8 cellular contexts compared by ENCODE assay signal in genomic region chr6:31619805-31620585, GRCh38. TPM values are rescaled to one million over a fixed set of nuclear protein-coding genes. Genes with fewer than 3 reads are reported as not detected.
DNase-seq lines count a peak whose midpoint lies in the region; ATAC-seq and TF ChIP-seq lines count a peak whose summit lies in the region.

No MANE protein-coding gene starts in this region.

- H3K79me2 ChIP-seq in mammary epithelial cell (ENCODE audit: insufficient read depth, low read length), result peaks cover 44% of the 10 kb centered on the region

- dilution Hi-C loops in mammary epithelial cell (cut with HindIII; ENCODE audit: low sequenced_read_pairs), result loop anchor here (5.0 kb wide), 2 partner anchors 38 to 78 kb away; partner anchors contain the start of genes DDX39B and LTB

- DNase-seq in AG04450 (ENCODE audit: low read depth, low spot score), result peak; percentile 98
- DNase-seq in NCI-H2196 treated with DMSO at 0.1 percent for 48 hours (lab: John Stamatoyannopoulos, UW; ENCODE audit: unreplicated experiment), result peak; percentile 99
- DNase-seq in WERI-Rb-1, result peak; percentile 100
- DNase-seq in mammary epithelial cell, result peak; percentile 99

- peak overlapping the region; percentile 96 for H2AFZ ChIP-seq in mammary epithelial cell (ENCODE audit: low read depth, low read length)

- intact Hi-C loops in mammary epithelial cell (cut with micrococcal nuclease), result loop anchor here (1.0 to 5.0 kb wide), 2 partner anchors 74 to 117 kb away; partner anchors contain the start of genes ATP6V1G2 and CLIC1

- H3K36me3 ChIP-seq in WERI-Rb-1 (peaks cover 43% of the 10 kb centered on the region), mammary epithelial cell (ENCODE audit: insufficient read depth, low read length) (peaks cover 9% of the 10 kb centered on the region), iPS-20b (ENCODE audit: insufficient read depth, low read depth, low read length) (peaks cover 35% of the 10 kb centered on the region), skeletal muscle tissue (ENCODE audit: control insufficient read depth in 3 of 3, insufficient read depth in 3 of 3, low read length in 3 of 3) (peaks cover 17 to 26% (median 17%) of the 10 kb centered on the region in 3 donors)

- TF ChIP-seq CTCF in AG04450 (IDR thresholded peaks at IDR 0.05; ENCODE audit: low read depth, low read length), result no peak
- TF ChIP-seq CTCF in WERI-Rb-1 (IDR thresholded peaks at IDR 0.05; ENCODE audit: low read depth, low read length), result no peak
- no peak for TF ChIP-seq CTCF in mammary epithelial cell (conservative IDR thresholded peaks at IDR 0.05 in 1 of 2, IDR thresholded peaks at IDR 0.05 in 1 of 2; ENCODE audit: extremely low read depth in 1 of 2, insufficient read depth in 1 of 2, low read depth in 1 of 2, low read length in 2 of 2)

- CTCF ChIA-PET in AG04450 (lab: Charles Lee) (interaction anchor here (0.7 kb wide), 1 partner anchor 270 kb away, joined by 3 read pairs; no protein-coding TSS in a partner anchor), mammary epithelial cell (lab: Charles Lee; ENCODE audit: low non-redundant PET) (no interaction called here)

- no peaks in the 10 kb centered on the region for H4K20me1 ChIP-seq in mammary epithelial cell (ENCODE audit: insufficient read depth, low read length)

- peak overlapping the region; percentile 95 for H3K4me2 ChIP-seq in mammary epithelial cell (ENCODE audit: insufficient read depth, low read depth, low read length)

- WGBS in mammary epithelial cell (ENCODE audit: low coverage, missing lambda C conversion rate), result 3% methylated on average over 27 of the region's 50 CpGs

- H3K27me3 ChIP-seq in AG04450 (ENCODE audit: control insufficient read depth, insufficient read depth, low read length), result no peaks in the 10 kb centered on the region
- no peaks in the 10 kb centered on the region for H3K27me3 ChIP-seq in WERI-Rb-1 (ENCODE audit: insufficient read depth, low read depth, severe bottlenecking)
- no peaks in the 10 kb centered on the region for H3K27me3 ChIP-seq in mammary epithelial cell (ENCODE audit: insufficient read depth, low read length)
- no peaks in the 10 kb centered on the region for H3K27me3 ChIP-seq in iPS-20b (ENCODE audit: insufficient read depth, low read length)
- H3K27me3 ChIP-seq in skeletal muscle tissue (ENCODE audit: control insufficient read depth in 3 of 3, insufficient read depth in 3 of 3, low read length in 3 of 3), result no peaks in the 10 kb centered on the region

- peak overlapping the region; percentile 82 for H3K4me3 ChIP-seq in AG04450 (ENCODE audit: low read depth, low read length)
- peak overlapping the region; percentile 63 for H3K4me3 ChIP-seq in WERI-Rb-1 (ENCODE audit: low read depth, low read length)
- H3K4me3 ChIP-seq in mammary epithelial cell (replicated peaks in 1 of 3; ENCODE audit: insufficient read depth in 1 of 3, low read depth in 2 of 3, low read length in 3 of 3), result peak overlapping the region; percentile 55 to 88 (median 77)
- H3K4me3 ChIP-seq in iPS-20b (ENCODE audit: low read length), result peak overlapping the region; percentile 86
- peak overlapping the region; percentile 82 to 86 (median 85) for H3K4me3 ChIP-seq in skeletal muscle tissue (ENCODE audit: low read length in 3 of 3)

- POLR2A ChIA-PET in AG04450 (lab: Yijun Ruan, JAX), result interaction anchor here (1.0 to 1.3 kb wide), 2 partner anchors 79 to 83 kb away, joined by 4 to 5 read pairs; partner anchors contain the start of genes ABHD16A and DDX39B

- H3K9ac ChIP-seq in mammary epithelial cell (ENCODE audit: insufficient read depth, low read length) (peak overlapping the region; percentile 76), iPS-20b (ENCODE audit: low read depth, low read length) (peak overlapping the region; percentile 98), skeletal muscle tissue (ENCODE audit: low read depth in 1 of 3, low read length in 3 of 3) (peak overlapping the region; percentile 89 to 90 (median 89))

- H3K27ac ChIP-seq in AG04450 (ENCODE audit: low read depth, low read length), result peak overlapping the region; percentile 100
- peak overlapping the region; percentile 95 for H3K27ac ChIP-seq in WERI-Rb-1
- peak overlapping the region; percentile 96 for H3K27ac ChIP-seq in mammary epithelial cell (ENCODE audit: insufficient read depth, low read depth, low read length)
- peak overlapping the region; percentile 97 for H3K27ac ChIP-seq in iPS-20b (ENCODE audit: low read length)
- H3K27ac ChIP-seq in skeletal muscle tissue (ENCODE audit: low read depth, low read length), result peak overlapping the region; percentile 94

- TSS peak; percentile 82 for BruUV-seq in mammary epithelial cell (replicated peaks; lab: Mats Ljungman, UMichigan)

- in situ Hi-C loops in mammary epithelial cell (cut with MboI; ENCODE audit: low sequenced_read_pairs in 2 of 2), result no loop called here

- H3K4me1 ChIP-seq in mammary epithelial cell (ENCODE audit: insufficient read depth, low read length) (peaks cover 16% of the 10 kb centered on the region), iPS-20b (ENCODE audit: insufficient read depth, low read length) (peaks cover 17% of the 10 kb centered on the region; the same call in 1 of the 2 replicates), skeletal muscle tissue (ENCODE audit: control insufficient read depth in 3 of 3, insufficient read depth in 3 of 3, low read length in 3 of 3) (peaks cover 13 to 16% (median 14%) of the 10 kb centered on the region in 3 donors)

- peaks cover 4% of the 10 kb centered on the region; the same call in 1 of the 2 replicates for H3K9me3 ChIP-seq in AG04450 (ENCODE audit: control insufficient read depth, insufficient read depth, low read length)
- H3K9me3 ChIP-seq in WERI-Rb-1 (ENCODE audit: severe bottlenecking), result no peaks in the 10 kb centered on the region
- no peaks in the 10 kb centered on the region for H3K9me3 ChIP-seq in mammary epithelial cell (replicated peaks; ENCODE audit: insufficient read depth, low read length)
- no peaks in the 10 kb centered on the region for H3K9me3 ChIP-seq in iPS-20b (ENCODE audit: insufficient read depth, low read depth, low read length)
- no peaks in the 10 kb centered on the region for H3K9me3 ChIP-seq in skeletal muscle tissue (ENCODE audit: control insufficient read depth in 3 of 3, low read length in 3 of 3)

- ATAC-seq in GM18907 (IDR thresholded peaks at IDR 0.05; ENCODE audit: unreplicated experiment) (peak; percentile 83), HG03139 (IDR thresholded peaks at IDR 0.05; ENCODE audit: unreplicated experiment) (peak; percentile 60)

RNA-seq across cellular contexts. Expression of gene PRRC2A, which starts 0.5 kb away (rescaled TPM):
- polyA plus RNA-seq in AG04450 (2011; rRNA removed) (24.8 and 30.7 TPM in 2 replicates), mammary epithelial cell (57.6 TPM)
- polyA minus RNA-seq in AG04450 (2011; rRNA and poly(A)+ RNA removed), result 34.1 and 41.9 TPM in 2 replicates
- total RNA-seq in mammary epithelial cell (100 to 1,000 TPM in 1 of 2 donors, 10 to 100 TPM in 1; 66.5 to 219 TPM), skeletal muscle tissue (30.8 TPM)
- 146 TPM for polyA minus RNA-seq in mammary epithelial cell

RNA-seq across cellular contexts. Expression of gene AIF1, which starts 5.0 kb away (rescaled TPM):
- polyA plus RNA-seq in AG04450 (2011; rRNA removed), result not detected in 2 replicates
- polyA minus RNA-seq in AG04450 (2011; rRNA and poly(A)+ RNA removed), result not detected in 2 replicates
- not detected for total RNA-seq in mammary epithelial cell
- polyA plus RNA-seq in mammary epithelial cell, result not detected
- polyA minus RNA-seq in mammary epithelial cell, result not detected
- 19.8 TPM for total RNA-seq in skeletal muscle tissue

RNA-seq across cellular contexts. Expression of gene NCR3, which starts 27.2 kb away (rescaled TPM):
- polyA plus RNA-seq in AG04450 (2011; rRNA removed) (not detected in 2 replicates), mammary epithelial cell (not detected)
- not detected in 2 replicates for polyA minus RNA-seq in AG04450 (2011; rRNA and poly(A)+ RNA removed)
- total RNA-seq in mammary epithelial cell (not detected), skeletal muscle tissue (not detected)
- polyA minus RNA-seq in mammary epithelial cell, result not detected

RNA-seq across cellular contexts. Expression of gene BAG6, which starts 32.5 kb away (rescaled TPM):
- polyA plus RNA-seq in AG04450 (2011; rRNA removed) (58.2 and 68.7 TPM in 2 replicates), mammary epithelial cell (124 TPM)
- 119 and 173 TPM in 2 replicates for polyA minus RNA-seq in AG04450 (2011; rRNA and poly(A)+ RNA removed)
- total RNA-seq in mammary epithelial cell (100 to 1,000 TPM; 135 to 233 TPM), skeletal muscle tissue (118 TPM)
- 237 TPM for polyA minus RNA-seq in mammary epithelial cell

RNA-seq across cellular contexts. Expression of gene LST1, which starts 33.9 kb away (rescaled TPM):
- polyA plus RNA-seq in AG04450 (2011; rRNA removed) (not detected in 2 replicates), mammary epithelial cell (not detected)
- polyA minus RNA-seq in AG04450 (2011; rRNA and poly(A)+ RNA removed), result not detected in 2 replicates
- total RNA-seq in mammary epithelial cell (not detected), skeletal muscle tissue (3.7 TPM)
- polyA minus RNA-seq in mammary epithelial cell, result not detected

Comparison
In these comparisons a context has a peak if more than half of its experiments do, and no peak if none do; other contexts are left out.
1. Peak in every context shown above with its lines: DNase-seq, ATAC-seq, H3K4me3 ChIP-seq and H3K27ac ChIP-seq.
2. RNA of gene AIF1, which starts 5.0 kb away (total RNA-seq): 19.8 TPM in skeletal muscle tissue (single experiment); not detected in mammary epithelial cell; every median in the first group is over 10 times any median in the second.